8 cellular contexts compared by ENCODE assay signal in genomic region chr4:40992472-40993298, GRCh38.
DNase-seq lines count a peak whose midpoint lies in the region; ATAC-seq and TF ChIP-seq lines count a peak whose summit lies in the region.

No MANE protein-coding gene starts in this region.

- H3K36me3 ChIP-seq in Caco-2 (ENCODE audit: control insufficient read depth, insufficient read depth, low read length) (no peaks in the 10 kb centered on the region), neutrophil (no peaks in the 10 kb centered on the region)

- H3K4me1 Mint-ChIP-seq in Caco-2 (ENCODE audit: low read depth, unreplicated experiment) (peaks cover 27% of the 10 kb centered on the region), type B pancreatic cell (ENCODE audit: unreplicated experiment) (peaks cover 11% of the 10 kb centered on the region)
- H3K4me1 Mint-ChIP-seq in activated CD8-positive, alpha-beta T cell treated with anti-CD3 and anti-CD28 coated beads for 36 hours (ENCODE audit: low read depth) = peaks cover 3% of the 10 kb centered on the region

- no peaks in the 10 kb centered on the region for H3K9me3 ChIP-seq in Caco-2
- no peaks in the 10 kb centered on the region for H3K9me3 ChIP-seq in neutrophil

- H3K27me3 Mint-ChIP-seq in Caco-2 (ENCODE audit: insufficient read depth, unreplicated experiment) = no peaks in the 10 kb centered on the region
- H3K27me3 Mint-ChIP-seq in activated CD8-positive, alpha-beta T cell treated with anti-CD3 and anti-CD28 coated beads for 36 hours = peaks cover 10% of the 10 kb centered on the region
- H3K27me3 Mint-ChIP-seq in type B pancreatic cell = no peaks in the 10 kb centered on the region

- POLR2A ChIA-PET in Caco-2 (lab: Charles Lee) = interaction anchor here (0.7 kb wide), 1 partner anchor 128 kb away, joined by 8 read pairs; no protein-coding TSS in a partner anchor
- POLR2A ChIA-PET in activated CD8-positive, alpha-beta T cell treated with anti-CD3 and anti-CD28 coated beads for 36 hours (lab: Charles Lee) = no interaction called here

- CTCF ChIA-PET in Caco-2 (lab: Charles Lee) = no interaction called here
- CTCF ChIA-PET in activated CD8-positive, alpha-beta T cell treated with anti-CD3 and anti-CD28 coated beads for 36 hours (lab: Charles Lee) = no interaction called here

- H3K4me3 Mint-ChIP-seq in Caco-2 (ENCODE audit: unreplicated experiment) (no peak overlapping the region), type B pancreatic cell (no peak overlapping the region)
- H3K4me3 Mint-ChIP-seq in activated CD8-positive, alpha-beta T cell treated with anti-CD3 and anti-CD28 coated beads for 36 hours = no peak overlapping the region

- ATAC-seq in GM19438 (IDR thresholded peaks at IDR 0.05; ENCODE audit: low read depth, unreplicated experiment) (peak; percentile 64), HG03432 (IDR thresholded peaks at IDR 0.05; ENCODE audit: unreplicated experiment) (peak; percentile 77)
- no peak for ATAC-seq in activated CD8-positive, alpha-beta T cell treated with anti-CD3 and anti-CD28 coated beads for 36 hours

- H3K4me3 ChIP-seq in Caco-2 (ENCODE audit: low read depth, low read length) (no peak overlapping the region), neutrophil (ENCODE audit: low read depth in 1 of 2, low read length in 1 of 2) (no peak overlapping the region)

- H3K36me3 Mint-ChIP-seq in Caco-2 (ENCODE audit: insufficient read depth, unreplicated experiment) = peaks cover 37% of the 10 kb centered on the region
- no peaks in the 10 kb centered on the region for H3K36me3 Mint-ChIP-seq in activated CD8-positive, alpha-beta T cell treated with anti-CD3 and anti-CD28 coated beads for 36 hours (ENCODE audit: low read depth)
- H3K36me3 Mint-ChIP-seq in type B pancreatic cell = peaks cover 5% of the 10 kb centered on the region

- H3K27ac Mint-ChIP-seq in Caco-2 (ENCODE audit: unreplicated experiment) (peak overlapping the region; percentile 26), type B pancreatic cell (no peak overlapping the region)
- no peak overlapping the region for H3K27ac Mint-ChIP-seq in activated CD8-positive, alpha-beta T cell treated with anti-CD3 and anti-CD28 coated beads for 36 hours

- H3K9me3 Mint-ChIP-seq in Caco-2 (ENCODE audit: unreplicated experiment) (peaks cover 15% of the 10 kb centered on the region), type B pancreatic cell (no peaks in the 10 kb centered on the region)
- H3K9me3 Mint-ChIP-seq in activated CD8-positive, alpha-beta T cell treated with anti-CD3 and anti-CD28 coated beads for 36 hours = no peaks in the 10 kb centered on the region

- TF ChIP-seq CTCF in Caco-2 (IDR thresholded peaks at IDR 0.05; ENCODE audit: insufficient read depth in 1 of 2, low read depth in 1 of 2, low read length in 1 of 2, severe bottlenecking in 1 of 2, unreplicated experiment in 1 of 2) (no peak), neutrophil (IDR thresholded peaks at IDR 0.05) (no peak), type B pancreatic cell (conservative IDR thresholded peaks at IDR 0.05) (no peak)
- no peak for TF ChIP-seq CTCF in activated CD8-positive, alpha-beta T cell treated with anti-CD3 and anti-CD28 coated beads for 36 hours (IDR thresholded peaks at IDR 0.05)

- H3K27ac ChIP-seq in neutrophil = peak overlapping the region; percentile 0

- BruUV-seq in Caco-2 (replicated peaks; lab: Mats Ljungman, UMichigan) = no TSS peak

- intact Hi-C loops in Caco-2 (cut with micrococcal nuclease; ENCODE audit: unreplicated experiment) = no loop called here
- intact Hi-C loops in activated CD8-positive, alpha-beta T cell treated with anti-CD3 and anti-CD28 coated beads for 36 hours (cut with micrococcal nuclease) = no loop called here

- DNase-seq in Caco-2 (no peak), NCI-H1092 treated with DMSO at 0.1 percent for 48 hours (lab: John Stamatoyannopoulos, UW) (no peak), type B pancreatic cell (ENCODE audit: extremely low spot score, unreplicated experiment) (no peak), NCI-H2029 treated with DMSO at 0.1 percent for 48 hours (lab: John Stamatoyannopoulos, UW) (no peak)
- DNase-seq in activated CD8-positive, alpha-beta T cell treated with anti-CD3 and anti-CD28 coated beads for 36 hours = peak; percentile 22

- H3K4me1 ChIP-seq in Caco-2 (no peaks in the 10 kb centered on the region), neutrophil (ENCODE audit: control insufficient read depth in 1 of 2, insufficient read depth in 1 of 2, low read depth in 1 of 2, low read length in 1 of 2) (peaks cover 0 to 18% of the 10 kb centered on the region in 2 experiments)

- H3K27me3 ChIP-seq in Caco-2 (replicated peaks; ENCODE audit: control insufficient read depth, insufficient read depth, low read length) (no peaks in the 10 kb centered on the region), neutrophil (no peaks in the 10 kb centered on the region)
